1 cellular context compared by ENCODE assay signal in genomic region chr15:74933573-74933972, GRCh38.
TF ChIP-seq lines count a peak whose summit lies in the region.

No MANE protein-coding gene starts in this region.

TF ChIP-seq in HEK293, 187 proteins besides CTCF, POLR2A, EP300 and RAD21:
- TF ChIP-seq ZNF530 (tag by site-specific recombination; IDR thresholded peaks at IDR 0.05; ENCODE audit: low read depth), result no peak
- TF ChIP-seq, protein P1, sequence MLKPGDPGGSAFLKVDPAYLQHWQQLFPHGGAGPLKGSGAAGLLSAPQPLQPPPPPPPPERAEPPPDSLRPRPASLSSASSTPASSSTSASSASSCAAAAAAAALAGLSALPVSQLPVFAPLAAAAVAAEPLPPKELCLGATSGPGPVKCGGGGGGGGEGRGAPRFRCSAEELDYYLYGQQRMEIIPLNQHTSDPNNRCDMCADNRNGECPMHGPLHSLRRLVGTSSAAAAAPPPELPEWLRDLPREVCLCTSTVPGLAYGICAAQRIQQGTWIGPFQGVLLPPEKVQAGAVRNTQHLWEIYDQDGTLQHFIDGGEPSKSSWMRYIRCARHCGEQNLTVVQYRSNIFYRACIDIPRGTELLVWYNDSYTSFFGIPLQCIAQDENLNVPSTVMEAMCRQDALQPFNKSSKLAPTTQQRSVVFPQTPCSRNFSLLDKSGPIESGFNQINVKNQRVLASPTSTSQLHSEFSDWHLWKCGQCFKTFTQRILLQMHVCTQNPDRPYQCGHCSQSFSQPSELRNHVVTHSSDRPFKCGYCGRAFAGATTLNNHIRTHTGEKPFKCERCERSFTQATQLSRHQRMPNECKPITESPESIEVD (tag by site-specific recombination; IDR thresholded peaks at IDR 0.05), result 0 out of 2 replicates have a peak, but pooled peaks have one; percentile 37
- peak; percentile 12; the same call in 1 of the 2 replicates for TF ChIP-seq ZNF600 (tag by site-specific recombination; IDR thresholded peaks at IDR 0.05)
TF ChIP-seq in HEK293: peak in this region for 2.
